8 cellular contexts compared by ENCODE assay signal in the genomic region with DNA sequence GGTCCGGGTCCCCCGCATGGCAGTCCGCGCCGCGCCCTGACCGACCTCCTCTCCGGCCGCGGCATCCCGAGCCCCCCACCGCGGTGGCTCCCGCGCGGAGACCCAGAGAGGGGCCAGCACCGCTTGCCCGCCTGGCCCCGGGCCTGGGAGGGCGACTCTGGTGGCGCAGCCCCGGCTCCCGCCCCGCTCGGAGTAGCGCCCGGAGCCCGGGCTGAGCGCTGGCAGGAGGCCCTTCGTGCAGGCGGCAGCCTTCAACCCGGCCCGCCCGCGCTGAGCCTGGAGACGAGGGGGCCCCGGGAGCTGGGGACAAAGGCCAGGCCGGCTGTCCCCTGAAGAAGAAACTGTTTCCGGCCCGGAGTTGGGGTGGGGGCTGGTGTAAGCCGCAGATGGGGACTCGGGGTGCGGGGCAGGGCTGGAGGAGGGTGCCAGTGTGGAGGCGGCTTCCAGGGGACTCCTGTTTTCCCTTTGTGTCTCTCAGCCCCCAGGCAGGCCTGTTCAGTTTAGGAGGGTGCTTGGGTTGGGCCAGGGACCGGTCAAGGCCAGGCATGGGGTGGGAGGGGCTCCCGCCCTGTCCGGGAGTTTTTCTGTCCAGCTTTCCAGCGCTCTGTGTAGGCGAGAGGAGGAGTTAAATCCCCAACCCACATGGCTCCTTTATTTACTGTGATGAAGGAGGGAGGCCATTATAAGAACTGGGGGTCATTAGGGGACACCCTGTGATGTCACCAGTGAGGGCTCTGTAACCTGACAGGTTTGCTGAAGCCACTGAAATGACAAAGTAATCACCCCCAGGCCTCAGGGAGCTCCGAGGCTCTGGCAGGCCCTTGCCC. TPM values are rescaled to one million over a fixed set of nuclear protein-coding genes. Genes with fewer than 3 reads are reported as not detected.
A peak's percentile ranks its signal among the peaks of the same experiment; 100 is the strongest.
DNase-seq lines count a peak whose midpoint lies in the region; ATAC-seq and TF ChIP-seq lines count a peak whose summit lies in the region.

No MANE protein-coding gene starts in this region.

- intact Hi-C loops in natural killer cell (cut with micrococcal nuclease) = no loop called here
- intact Hi-C loops in MCF 10A (cut with micrococcal nuclease) = no loop called here
- intact Hi-C loops in left colon (cut with DNase I, micrococcal nuclease) = no loop called here
- intact Hi-C loops in tibial artery (cut with DNase I; ENCODE audit: low total_unique reads) = no loop called here

- TF ChIP-seq CTCF in natural killer cell (IDR thresholded peaks at IDR 0.05) (no peak), MCF 10A (IDR thresholded peaks at IDR 0.05; ENCODE audit: unreplicated experiment) (no peak), tibial artery (IDR thresholded peaks at IDR 0.05) (no peak)

- no peaks in the 10 kb centered on the region for H3K4me1 Mint-ChIP-seq in natural killer cell
- H3K4me1 Mint-ChIP-seq in natural killer cell treated with Interleukin-12 subunit alpha and Interleukin-12 subunit beta and Interleukin-15 and Interleukin-18, amount 100 ng/mL, for 72 hours (ENCODE audit: low read depth in 2 of 2) = no peaks in the 10 kb centered on the region
- no peaks in the 10 kb centered on the region for H3K4me1 Mint-ChIP-seq in MCF 10A (ENCODE audit: insufficient read depth, unreplicated experiment)

- H3K27ac ChIP-seq in tibial artery = peak overlapping the region; percentile 34 to 57

- H3K4me3 ChIP-seq in tibial artery = peak overlapping the region; percentile 62 to 66

- H3K27me3 Mint-ChIP-seq in natural killer cell (ENCODE audit: low read depth in 2 of 2) (peaks cover 32 to 36% of the 10 kb centered on the region in 2 donors), MCF 10A (ENCODE audit: insufficient read depth, unreplicated experiment) (peaks cover 13% of the 10 kb centered on the region)
- peaks cover 24 to 33% of the 10 kb centered on the region in 2 donors for H3K27me3 Mint-ChIP-seq in natural killer cell treated with Interleukin-12 subunit alpha and Interleukin-12 subunit beta and Interleukin-15 and Interleukin-18, amount 100 ng/mL, for 72 hours

- no peak for ATAC-seq in natural killer cell
- no peak for ATAC-seq in natural killer cell treated with Interleukin-12 subunit alpha and Interleukin-12 subunit beta and Interleukin-15 and Interleukin-18, amount 100 ng/mL, for 72 hours
- peak; percentile 61 for ATAC-seq in left colon
- no peak for ATAC-seq in HG03025 (IDR thresholded peaks at IDR 0.05; ENCODE audit: low FRiP score, unreplicated experiment)
- ATAC-seq in HG03571 (IDR thresholded peaks at IDR 0.05; ENCODE audit: unreplicated experiment) = no peak

- H3K4me3 Mint-ChIP-seq in natural killer cell (peak overlapping the region; percentile 31), MCF 10A (ENCODE audit: unreplicated experiment) (peak overlapping the region; percentile 72)
- H3K4me3 Mint-ChIP-seq in natural killer cell treated with Interleukin-12 subunit alpha and Interleukin-12 subunit beta and Interleukin-15 and Interleukin-18, amount 100 ng/mL, for 72 hours = no peak overlapping the region

- peaks cover 0 to 20% (median 14%) of the 10 kb centered on the region in 4 donors for H3K4me1 ChIP-seq in tibial artery

- H3K36me3 Mint-ChIP-seq in natural killer cell (no peaks in the 10 kb centered on the region), MCF 10A (ENCODE audit: insufficient read depth, unreplicated experiment) (no peaks in the 10 kb centered on the region)
- H3K36me3 Mint-ChIP-seq in natural killer cell treated with Interleukin-12 subunit alpha and Interleukin-12 subunit beta and Interleukin-15 and Interleukin-18, amount 100 ng/mL, for 72 hours = no peaks in the 10 kb centered on the region

- H3K27ac Mint-ChIP-seq in natural killer cell (no peak overlapping the region), MCF 10A (ENCODE audit: low read depth, unreplicated experiment) (peak overlapping the region; percentile 31)
- H3K27ac Mint-ChIP-seq in natural killer cell treated with Interleukin-12 subunit alpha and Interleukin-12 subunit beta and Interleukin-15 and Interleukin-18, amount 100 ng/mL, for 72 hours = no peak overlapping the region

- no peaks in the 10 kb centered on the region for H3K27me3 ChIP-seq in tibial artery

- no peaks in the 10 kb centered on the region for H3K9me3 Mint-ChIP-seq in natural killer cell
- H3K9me3 Mint-ChIP-seq in natural killer cell treated with Interleukin-12 subunit alpha and Interleukin-12 subunit beta and Interleukin-15 and Interleukin-18, amount 100 ng/mL, for 72 hours = no peaks in the 10 kb centered on the region
- H3K9me3 Mint-ChIP-seq in MCF 10A (ENCODE audit: unreplicated experiment) = no peaks in the 10 kb centered on the region

- BruUV-seq in MCF 10A (replicated peaks; lab: Mats Ljungman, UMichigan) = no TSS peak

- CTCF ChIA-PET in MCF 10A (lab: Yijun Ruan, JAX) = interaction anchor here (0.6 to 3.9 kb wide), 5 partner anchors 11 to 270 kb away, joined by 3 to 16 read pairs (median 4); no protein-coding TSS in a partner anchor

- POLR2A ChIA-PET in MCF 10A (lab: Yijun Ruan, JAX) = interaction anchor here (0.8 to 4.9 kb wide), 2 partner anchors 18 to 182 kb away, joined by 3 to 18 read pairs; no protein-coding TSS in a partner anchor

- no peaks in the 10 kb centered on the region for H3K9me3 ChIP-seq in tibial artery

- peaks cover 0 to 24% (median 5%) of the 10 kb centered on the region in 3 donors for H3K36me3 ChIP-seq in tibial artery

- DNase-seq in natural killer cell (no peak), MCF 10A (ENCODE audit: unreplicated experiment) (peak; percentile 30), left colon (peak in 1 of 2 donors; percentile 32), tibial artery (no peak)
- DNase-seq in natural killer cell treated with Interleukin-12 subunit alpha and Interleukin-12 subunit beta and Interleukin-15 and Interleukin-18, amount 100 ng/mL, for 72 hours (ENCODE audit: low spot score) = no peak
- DNase-seq in stimulated activated CD4-positive, alpha-beta T cell treated with anti-CD3 and anti-CD28 coated beads, Interleukin-15, amount 100 ng/mL, for 24 hours = no peak

RNA-seq across cellular contexts. Expression of a gene that starts 1.0 kb away (rescaled TPM):
- total RNA-seq in natural killer cell = under 1 TPM in 2 of 3 donors, not detected in 1; 0.33 to 0.38 TPM
- not detected for total RNA-seq in natural killer cell treated with Interleukin-12 subunit alpha and Interleukin-12 subunit beta and Interleukin-15 and Interleukin-18, amount 100 ng/mL, for 72 hours
- total RNA-seq in MCF 10A (2022) = 7.7 and 9.5 TPM in 2 replicates
- 10 to 100 TPM in 1 of 2 donors, 1 to 10 TPM in 1; 7.2 to 12.4 TPM for total RNA-seq in left colon

RNA-seq across cellular contexts. Expression of a gene that starts 30.6 kb away (rescaled TPM):
- not detected for total RNA-seq in natural killer cell
- not detected for total RNA-seq in natural killer cell treated with Interleukin-12 subunit alpha and Interleukin-12 subunit beta and Interleukin-15 and Interleukin-18, amount 100 ng/mL, for 72 hours
- total RNA-seq in MCF 10A (2022) = not detected in 2 replicates
- under 1 TPM in 1 of 2 donors, not detected in 1; 0.22 TPM for total RNA-seq in left colon
